ENCODE assay signal across 8 cellular contexts in the genomic region with DNA sequence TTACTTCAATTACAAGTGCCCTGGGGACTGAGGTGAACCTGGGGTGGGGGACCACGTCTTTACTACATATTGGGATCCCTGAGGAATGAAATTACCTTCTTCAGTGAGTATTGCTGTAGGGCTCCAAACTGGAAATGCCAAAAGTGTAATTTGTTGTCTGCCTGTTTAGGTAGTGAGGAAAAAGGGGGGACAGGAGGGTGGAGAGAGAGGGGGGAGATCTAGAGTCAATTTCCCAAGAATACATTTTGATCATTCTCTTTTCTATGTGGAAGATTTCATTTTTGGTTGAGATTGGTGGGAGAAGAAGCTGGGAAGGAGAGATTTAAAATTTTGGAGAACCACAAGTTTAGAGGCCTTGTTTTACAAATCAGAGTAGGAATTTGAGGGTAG.
DNase-seq lines count a peak whose midpoint lies in the region; ATAC-seq and TF ChIP-seq lines count a peak whose summit lies in the region.

No MANE protein-coding gene starts in this region.

- H3K4me1 Mint-ChIP-seq in naive thymus-derived CD8-positive, alpha-beta T cell = peaks cover 44 to 67% (median 53%) of the 10 kb centered on the region in 4 donors

- CTCF ChIA-PET in HEK293T (lab: Yijun Ruan, JAX) = no interaction called here

- no peaks in the 10 kb centered on the region for H3K9me3 ChIP-seq in BE2C
- no peaks in the 10 kb centered on the region for H3K9me3 ChIP-seq in KOPT-K1 (ENCODE audit: insufficient read depth, low read length, poor library complexity, severe bottlenecking)

- no peaks in the 10 kb centered on the region for H3K27me3 ChIP-seq in BE2C

- peaks cover 0 to 8% (median 0%) of the 10 kb centered on the region in 3 donors for H3K36me3 Mint-ChIP-seq in naive thymus-derived CD8-positive, alpha-beta T cell

- DNase-seq in BE2C (no peak), coronary artery (ENCODE audit: low spot score) (no peak), COR-L47 (lab: John Stamatoyannopoulos, UW) (no peak), HEK293T (ENCODE audit: extremely low spot score) (no peak), pons (ENCODE audit: low spot score) (no peak)
- no peak for DNase-seq in naive thymus-derived CD8-positive, alpha-beta T cell

- H3K27me3 Mint-ChIP-seq in naive thymus-derived CD8-positive, alpha-beta T cell = no peaks in the 10 kb centered on the region

- peak overlapping the region; percentile 80 to 98 (median 92) for H3K27ac Mint-ChIP-seq in naive thymus-derived CD8-positive, alpha-beta T cell

- peak overlapping the region; percentile 78 to 100 (median 96) for H3K4me3 Mint-ChIP-seq in naive thymus-derived CD8-positive, alpha-beta T cell

- H3K27ac ChIP-seq in KOPT-K1 (ENCODE audit: low read depth, low read length, poor library complexity, severe bottlenecking) (peak overlapping the region; percentile 95), coronary artery (peak overlapping the region; percentile 59 to 80)

- no peak for TF ChIP-seq CTCF in BE2C (IDR thresholded peaks at IDR 0.05; ENCODE audit: low read depth, low read length)
- TF ChIP-seq CTCF in coronary artery (IDR thresholded peaks at IDR 0.05) = no peak

- H3K9me3 Mint-ChIP-seq in naive thymus-derived CD8-positive, alpha-beta T cell = no peaks in the 10 kb centered on the region

- H3K4me1 ChIP-seq in BE2C = peaks cover 9% of the 10 kb centered on the region

- ATAC-seq in naive thymus-derived CD8-positive, alpha-beta T cell = no peak
- ATAC-seq in GM21423 (IDR thresholded peaks at IDR 0.05; ENCODE audit: unreplicated experiment) = no peak

- H3K36me3 ChIP-seq in BE2C (no peaks in the 10 kb centered on the region), KOPT-K1 (ENCODE audit: insufficient read depth, low read length) (no peaks in the 10 kb centered on the region)

- POLR2A ChIA-PET in naive thymus-derived CD8-positive, alpha-beta T cell (lab: Charles Lee) = interaction anchor here (1.3 to 8.3 kb wide), 4 partner anchors 17 to 166 kb away, joined by 3 to 331 read pairs (median 34); partner anchors contain the start of gene EML6
- POLR2A ChIA-PET in HEK293T (lab: Yijun Ruan, JAX) = interaction anchor here (4.3 kb wide), 1 partner anchor 15 kb away, joined by 66 read pairs; no protein-coding TSS in a partner anchor

- H3K4me3 ChIP-seq in BE2C (ENCODE audit: low read depth, low read length) (peak overlapping the region; percentile 69), coronary artery (peak overlapping the region; percentile 79)

TF ChIP-seq in HEK293T, 16 proteins besides CTCF, POLR2A, EP300 and RAD21:
- no peak for TF ChIP-seq BHLHE40 (IDR thresholded peaks at IDR 0.05; ENCODE audit: borderline replicate concordance)
